ENCODE assay signal across 20 cellular contexts in genomic region chr5:18553269-18553668, GRCh38.
DNase-seq lines count a peak whose midpoint lies in the region; ATAC-seq, FAIRE-seq and TF ChIP-seq lines count a peak whose summit lies in the region.
"Had no signal": no experiment of that assay in that cellular context is flagged by ENCODE, and none has a peak within 500 bp of the region (broad histone marks: within the 10 kb centered on the region; RNA-seq: fewer than 3 reads in every experiment).

No MANE protein-coding gene starts in this region.

- intact Hi-C loops in aorta (cut with DNase I), result no loop called here

- H3K4me2 ChIP-seq in osteoblast (ENCODE audit: insufficient read depth, low read length), result no peak overlapping the region

- ATAC-seq in aorta (ENCODE audit: low FRiP score), result no peak
- ATAC-seq: activated naive CD4-positive, alpha-beta T cell treated with anti-CD3 and anti-CD28 coated beads, Interleukin-2, amount 50 U/mL, for 72 hours; gastrocnemius medialis; HepG2; left colon had no signal

- no peak for TF ChIP-seq CTCF in fibroblast of mammary gland (conservative IDR thresholded peaks at IDR 0.05; ENCODE audit: control insufficient read depth, insufficient read depth, low read depth, low read length)
- no peak for TF ChIP-seq CTCF in osteoblast (IDR thresholded peaks at IDR 0.05; ENCODE audit: extremely low read depth, low read depth, low read length)
- TF ChIP-seq CTCF in brain microvascular endothelial cell (IDR thresholded peaks at IDR 0.05; ENCODE audit: low read depth, low read length, missing control alignments), result no peak

- H3K4me3 ChIP-seq in fibroblast of mammary gland (ENCODE audit: control insufficient read depth, low read depth, low read length) (no peak overlapping the region), osteoblast (ENCODE audit: insufficient read depth, low read length) (no peak overlapping the region), brain microvascular endothelial cell (ENCODE audit: low read depth, low read length) (no peak overlapping the region), aorta (ENCODE audit: low read length in 2 of 2) (no peak overlapping the region)
- H3K4me3 ChIP-seq: gastrocnemius medialis, Peyer's patch, skin epidermis had no signal

- peaks cover 3% of the 10 kb centered on the region for H3K9me3 ChIP-seq in osteoblast (ENCODE audit: low read depth, low read length)
- H3K9me3 ChIP-seq in aorta (ENCODE audit: control insufficient read depth, low read length), result peaks cover 5% of the 10 kb centered on the region
- H3K9me3 ChIP-seq: gastrocnemius medialis had no signal

- DNase-seq in H54 (ENCODE audit: insufficient read length, low spot score) (peak; percentile 27), RKO (ENCODE audit: low spot score) (peak; percentile 69), fibroblast of mammary gland (ENCODE audit: low read depth) (peak; percentile 8), osteoblast (ENCODE audit: insufficient read length, low spot score, missing footprints) (peak; percentile 5), brain microvascular endothelial cell (no peak), aorta (no peak)
- DNase-seq in activated T-cell treated with anti-CD3 and anti-CD28 coated beads, Interleukin-2, amount 50 U/mL, for 1 hour, result no peak
- no peak for DNase-seq in activated CD4-positive, alpha-beta T cell treated with anti-CD3 and anti-CD28 coated beads for 1 hour
- DNase-seq: C1 segment of cervical spinal cord, gastrocnemius medialis, H9, left colon, NCI-H1105 treated with DMSO at 0.1 percent for 48 hours, NCI-H510A treated with DMSO at 0.1 percent for 48 hours, Peyer's patch had no signal

- 23 to 28% methylated on average over 3 of the region's 3 CpGs for WGBS in aorta, 2 donors

- H3K27ac ChIP-seq in osteoblast (ENCODE audit: low read depth, low read length) (no peak overlapping the region), brain microvascular endothelial cell (no peak overlapping the region), aorta (ENCODE audit: low read depth in 1 of 2, low read length in 2 of 2) (no peak overlapping the region)
- H3K27ac ChIP-seq: gastrocnemius medialis, Peyer's patch, skin epidermis, VCaP had no signal

- no peak for TF ChIP-seq POLR2A in H54 (IDR thresholded peaks at IDR 0.05; ENCODE audit: low read depth, low read length)

- H3K79me2 ChIP-seq in osteoblast (ENCODE audit: insufficient read depth, low read length), result no peaks in the 10 kb centered on the region

- in situ Hi-C loops in brain microvascular endothelial cell (cut with HindIII; ENCODE audit: low pct_ligation_motif_present, low sequenced_read_pairs), result no loop called here

- H3K36me3 ChIP-seq in osteoblast (ENCODE audit: insufficient read depth, low read length) (no peaks in the 10 kb centered on the region), brain microvascular endothelial cell (replicated peaks) (no peaks in the 10 kb centered on the region), aorta (ENCODE audit: control insufficient read depth in 1 of 2, insufficient read depth in 2 of 2, low read length in 1 of 2) (no peaks in the 10 kb centered on the region)
- H3K36me3 ChIP-seq: gastrocnemius medialis, Peyer's patch had no signal

- H3K27me3 ChIP-seq in osteoblast (ENCODE audit: insufficient read depth, low read length), result no peaks in the 10 kb centered on the region
- no peaks in the 10 kb centered on the region for H3K27me3 ChIP-seq in brain microvascular endothelial cell (replicated peaks)
- no peaks in the 10 kb centered on the region for H3K27me3 ChIP-seq in aorta (ENCODE audit: control insufficient read depth in 1 of 2, insufficient read depth in 2 of 2, low read length in 1 of 2)
- H3K27me3 ChIP-seq: gastrocnemius medialis, Peyer's patch had no signal

- no peaks in the 10 kb centered on the region for H4K20me1 ChIP-seq in osteoblast (ENCODE audit: insufficient read depth, low read length)

- H2AFZ ChIP-seq in osteoblast (ENCODE audit: low read length), result no peak overlapping the region

- H3K4me1 ChIP-seq in osteoblast (ENCODE audit: insufficient read depth, low read length), result no peaks in the 10 kb centered on the region
- no peaks in the 10 kb centered on the region for H3K4me1 ChIP-seq in aorta (ENCODE audit: control insufficient read depth in 1 of 2, insufficient read depth in 2 of 2, low read length in 2 of 2)
- H3K4me1 ChIP-seq: gastrocnemius medialis, Peyer's patch had no signal

- peak; percentile 98 for FAIRE-seq in H54 (lab: Jason Lieb, UNC)
- FAIRE-seq: GM18507, HepG2 had no signal

Comparison
In these comparisons a context has a peak if more than half of its experiments do, and no peak if none do; other contexts are left out.
1. DNase-seq: peak in H54 (single experiment), RKO (single experiment), fibroblast of mammary gland (single experiment) and osteoblast (single experiment); none in activated T-cell treated with anti-CD3 and anti-CD28 coated beads, Interleukin-2, amount 50 U/mL, for 1 hour (single experiment), brain microvascular endothelial cell (single experiment), aorta (0 of 2) and activated CD4-positive, alpha-beta T cell treated with anti-CD3 and anti-CD28 coated beads for 1 hour (single experiment).